ENCODE assay signal across 1 cellular context in genomic region chr11:721913-722811, GRCh38.
TF ChIP-seq lines count a peak whose summit lies in the region.

No MANE protein-coding gene starts in this region.

TF ChIP-seq in GM12878, 131 proteins besides CTCF, POLR2A, EP300 and RAD21:
- TF ChIP-seq RAD51 (IDR thresholded peaks at IDR 0.05) (no peak), EGR1 (IDR thresholded peaks at IDR 0.05; ENCODE audit: borderline replicate concordance in 1 of 2, low read depth in 2 of 2, low read length in 2 of 2) (no peak), CREB1 (IDR thresholded peaks at IDR 0.05; ENCODE audit: low read depth) (no peak), ZSCAN29 (IDR thresholded peaks at IDR 0.05) (no peak), TBL1XR1 (IDR thresholded peaks at IDR 0.05; ENCODE audit: low read depth, low read length) (no peak), USF1 (IDR thresholded peaks at IDR 0.05; ENCODE audit: borderline replicate concordance, extremely low read length, insufficient read depth, low read depth, low read length) (no peak), ZNF274 (IDR thresholded peaks at IDR 0.05; ENCODE audit: insufficient read depth, insufficient read length) (no peak), GABPA (IDR thresholded peaks at IDR 0.05; ENCODE audit: low read depth) (no peak), USF2 (IDR thresholded peaks at IDR 0.05; ENCODE audit: borderline replicate concordance, low read depth, low read length) (no peak), POLR2AphosphoS2 (IDR thresholded peaks at IDR 0.05; ENCODE audit: low read depth, low read length) (no peak), ATF2 (IDR thresholded peaks at IDR 0.05; ENCODE audit: low read length) (no peak), SREBF2 (IDR thresholded peaks at IDR 0.05; ENCODE audit: low read length) (no peak), CREM (IDR thresholded peaks at IDR 0.05; ENCODE audit: low read depth) (no peak), REST (IDR thresholded peaks at IDR 0.05; ENCODE audit: low read depth, low read length) (no peak), MLLT1 (IDR thresholded peaks at IDR 0.05) (peak; percentile 53), NFXL1 (IDR thresholded peaks at IDR 0.05; ENCODE audit: borderline replicate concordance) (no peak), ASH2L (IDR thresholded peaks at IDR 0.05; ENCODE audit: borderline replicate concordance, low read depth) (no peak), SMAD5 (IDR thresholded peaks at IDR 0.05; ENCODE audit: low read depth) (no peak), RCOR1 (conservative IDR thresholded peaks at IDR 0.05; ENCODE audit: low read depth, low read length) (no peak), RELB (IDR thresholded peaks at IDR 0.05; ENCODE audit: low read depth) (no peak), NR2C1 (IDR thresholded peaks at IDR 0.05) (no peak), HDGF (IDR thresholded peaks at IDR 0.05) (no peak), MTA3 (IDR thresholded peaks at IDR 0.05; ENCODE audit: borderline replicate concordance, low read length) (no peak), SPI1 (IDR thresholded peaks at IDR 0.05; ENCODE audit: borderline replicate concordance, insufficient read depth, low read depth, low read length) (peak; percentile 78; the same call in 1 of the 2 replicates), BHLHE40 (IDR thresholded peaks at IDR 0.05; ENCODE audit: borderline replicate concordance in 1 of 2, low read depth in 2 of 2, low read length in 1 of 2) (peak in 1 of 2 experiments; percentile 49; a peak in 1 of 4 replicates), RELA (IDR thresholded peaks at IDR 0.05; ENCODE audit: borderline replicate concordance, partially characterized antibody) (no peak)
